8 cellular contexts compared by ENCODE assay signal in the genomic region with DNA sequence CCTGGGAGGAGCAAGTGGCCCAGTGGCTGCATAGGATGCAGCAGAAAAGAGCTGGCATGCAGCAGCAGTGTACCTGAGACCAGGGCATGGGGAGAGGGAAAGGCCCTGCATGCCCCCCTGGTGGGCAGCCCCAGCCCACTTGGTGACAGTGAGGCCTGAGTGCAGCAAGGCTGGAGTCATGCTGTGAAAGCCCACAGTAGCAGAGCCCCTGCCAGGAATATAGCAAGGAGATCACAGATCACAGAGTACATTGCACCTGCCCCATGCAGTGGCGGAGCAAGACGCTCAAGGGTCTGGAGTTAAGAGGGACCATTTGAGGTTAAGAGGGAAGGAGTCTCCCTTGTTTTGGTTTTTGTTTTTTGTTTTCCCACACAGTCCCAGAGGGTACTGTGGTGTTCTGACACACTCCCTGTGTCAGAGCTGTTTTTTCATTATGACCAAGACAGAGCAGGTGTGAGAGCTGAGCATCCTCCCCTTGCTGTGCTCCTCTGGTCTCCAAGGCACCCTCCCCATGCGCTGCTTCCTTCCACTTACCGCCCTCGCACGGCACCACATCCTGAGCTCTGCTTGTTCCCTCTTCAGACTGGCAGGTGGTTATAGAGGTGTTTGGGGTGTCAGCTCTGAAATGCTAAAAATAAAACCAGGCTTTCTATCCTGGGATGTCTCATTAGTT.
DNase-seq lines count a peak whose midpoint lies in the region; ATAC-seq, FAIRE-seq and TF ChIP-seq lines count a peak whose summit lies in the region.

No MANE protein-coding gene starts in this region.

- H3K4me3 ChIP-seq in GM12878, result peak overlapping the region; percentile 50; the same call in 1 of the 2 replicates
- H3K4me3 ChIP-seq in Caco-2 (ENCODE audit: low read depth, low read length), result no peak overlapping the region

- no peak overlapping the region for H3K9ac ChIP-seq in GM12878 (ENCODE audit: control insufficient read depth, insufficient read depth, low read length)

- H3K36me3 Mint-ChIP-seq in Caco-2 (ENCODE audit: insufficient read depth, unreplicated experiment), result no peaks in the 10 kb centered on the region

- no peak for TF ChIP-seq CTCF in GM12878 (IDR thresholded peaks at IDR 0.05 in 2 of 3, conservative IDR thresholded peaks at IDR 0.05 in 1 of 3; ENCODE audit: control insufficient read depth in 2 of 3, extremely low read depth in 1 of 3, insufficient read depth in 1 of 3, low read depth in 3 of 3, low read length in 3 of 3)
- no peak for TF ChIP-seq CTCF in Caco-2 (IDR thresholded peaks at IDR 0.05; ENCODE audit: insufficient read depth in 1 of 2, low read depth in 1 of 2, low read length in 1 of 2, severe bottlenecking in 1 of 2, unreplicated experiment in 1 of 2)

- FAIRE-seq in GM12878 (lab: Jason Lieb, UNC), result peak; percentile 75

- ATAC-seq in HG03039 (IDR thresholded peaks at IDR 0.05; ENCODE audit: unreplicated experiment), result peak; percentile 96
- peak; percentile 91 for ATAC-seq in GM12878

- H3K36me3 ChIP-seq in GM12878 (ENCODE audit: control insufficient read depth in 2 of 2, insufficient read depth in 2 of 2, low read length in 1 of 2) (no peaks in the 10 kb centered on the region), Caco-2 (ENCODE audit: control insufficient read depth, insufficient read depth, low read length) (no peaks in the 10 kb centered on the region)

- peak overlapping the region; percentile 66 for H3K4me2 ChIP-seq in GM12878 (ENCODE audit: control insufficient read depth, insufficient read depth)

- TF ChIP-seq POLR2A in GM12878 (IDR thresholded peaks at IDR 0.05; ENCODE audit: low read depth, low read length), result no peak

- TF ChIP-seq RAD21 in GM12878 (IDR thresholded peaks at IDR 0.05; ENCODE audit: insufficient read depth, low read depth, low read length), result no peak

- H3K27me3 Mint-ChIP-seq in Caco-2 (ENCODE audit: insufficient read depth, unreplicated experiment), result no peaks in the 10 kb centered on the region

- CTCF ChIA-PET in GM12878 (lab: Yijun Ruan, JAX) (interaction anchor here (0.7 to 9.2 kb wide), 8 partner anchors 9 to 178 kb away, joined by 3 to 94 read pairs (median 6); no protein-coding TSS in a partner anchor), Caco-2 (lab: Charles Lee) (interaction anchor here (4.3 kb wide), 1 partner anchor 12 kb away, joined by 18 read pairs; no protein-coding TSS in a partner anchor)

- DNase-seq in GM19238 (ENCODE audit: insufficient read length, low spot score), result peak; percentile 59
- peak; percentile 20 to 98 (median 53) for DNase-seq in T-helper 2 cell
- DNase-seq in GM12878 (ENCODE audit: low read depth, low spot score), result peak; percentile 74
- peak; percentile 52 to 55 for DNase-seq in stimulated activated CD4-positive, alpha-beta T cell treated with anti-CD3 and anti-CD28 coated beads, Interleukin-4, amount 100 ng/mL, for 4 hours
- DNase-seq in NCI-H1436 (lab: John Stamatoyannopoulos, UW), result no peak
- DNase-seq in D341Med (ENCODE audit: low spot score), result no peak
- DNase-seq in Caco-2, result no peak

- H3K9me3 Mint-ChIP-seq in Caco-2 (ENCODE audit: unreplicated experiment), result no peaks in the 10 kb centered on the region

- WGBS in GM12878 (ENCODE audit: insufficient coverage, insufficient replicate concordance, low lambda C conversion rate, missing lambda C conversion rate), result 2% methylated on average over 6 of the region's 6 CpGs

- SMC1A ChIA-PET in GM12878 (lab: Charles Lee; ENCODE audit: uncharacterized antibody, unreplicated experiment), result interaction anchor here (0.7 to 4.2 kb wide), 14 partner anchors 10 to 429 kb away, joined by 3 to 23 read pairs (median 4); a partner anchor contains a TSS

- H3K27me3 ChIP-seq in GM12878 (replicated peaks in 1 of 2; ENCODE audit: control insufficient read depth in 2 of 2, insufficient read depth in 2 of 2, low read length in 1 of 2) (no peaks in the 10 kb centered on the region), Caco-2 (replicated peaks; ENCODE audit: control insufficient read depth, insufficient read depth, low read length) (no peaks in the 10 kb centered on the region)

- BruUV-seq in GM12878 (replicated peaks; lab: Mats Ljungman, UMichigan) (no TSS peak), Caco-2 (replicated peaks; lab: Mats Ljungman, UMichigan) (no TSS peak)

- RAD21 ChIA-PET in GM12878 (lab: Charles Lee; ENCODE audit: unreplicated experiment), result interaction anchor here (0.6 to 3.1 kb wide), 12 partner anchors 11 to 197 kb away, joined by 3 to 21 read pairs (median 4); a partner anchor contains a TSS

- no peak overlapping the region for H3K27ac Mint-ChIP-seq in Caco-2 (ENCODE audit: unreplicated experiment)

- POLR2A ChIA-PET in GM12878 (lab: Charles Lee) (no interaction called here), Caco-2 (lab: Charles Lee) (no interaction called here)

- H3K4me3 Mint-ChIP-seq in Caco-2 (ENCODE audit: unreplicated experiment), result no peak overlapping the region

- H3K79me2 ChIP-seq in GM12878 (ENCODE audit: control insufficient read depth, insufficient read depth, low read length), result no peaks in the 10 kb centered on the region

- intact Hi-C loops in GM12878 (cut with micrococcal nuclease; ENCODE audit: unreplicated experiment), result loop anchor here (5.0 kb wide), 2 partner anchors 88 to 163 kb away; no protein-coding TSS in a partner anchor
- intact Hi-C loops in Caco-2 (cut with micrococcal nuclease; ENCODE audit: unreplicated experiment), result no loop called here

- in situ Hi-C loops in GM12878 (cut with MboI), result no loop called here

- peaks cover 20% of the 10 kb centered on the region for H3K4me1 ChIP-seq in GM12878 (ENCODE audit: control insufficient read depth, insufficient read depth, low read length)
- no peaks in the 10 kb centered on the region for H3K4me1 ChIP-seq in Caco-2

- H4K20me1 ChIP-seq in GM12878 (ENCODE audit: control insufficient read depth, insufficient read depth), result no peaks in the 10 kb centered on the region

- H3K4me1 Mint-ChIP-seq in Caco-2 (ENCODE audit: low read depth, unreplicated experiment), result peaks cover 5% of the 10 kb centered on the region

- no peak overlapping the region for H3K27ac ChIP-seq in GM12878 (ENCODE audit: control insufficient read depth, insufficient read depth)

- H2AFZ ChIP-seq in GM12878 (ENCODE audit: control insufficient read depth, low read depth, low read length), result peak overlapping the region; percentile 36; the same call in 1 of the 2 replicates

- TF ChIP-seq EP300 in GM12878 (IDR thresholded peaks at IDR 0.05; ENCODE audit: borderline replicate concordance in 1 of 2, control insufficient read depth in 1 of 2, low read depth in 2 of 2, low read length in 2 of 2), result peak; percentile 74 to 75; a peak in 3 of 4 replicates

- H3K9me3 ChIP-seq in GM12878 (replicated peaks; ENCODE audit: control insufficient read depth, insufficient read depth, low read length) (no peaks in the 10 kb centered on the region), Caco-2 (no peaks in the 10 kb centered on the region)

TF ChIP-seq in GM12878, 131 proteins besides CTCF, POLR2A, EP300 and RAD21 (continues in another document):
- no peak for TF ChIP-seq ESRRA (IDR thresholded peaks at IDR 0.05; ENCODE audit: low read length)
- TF ChIP-seq, protein P1, sequence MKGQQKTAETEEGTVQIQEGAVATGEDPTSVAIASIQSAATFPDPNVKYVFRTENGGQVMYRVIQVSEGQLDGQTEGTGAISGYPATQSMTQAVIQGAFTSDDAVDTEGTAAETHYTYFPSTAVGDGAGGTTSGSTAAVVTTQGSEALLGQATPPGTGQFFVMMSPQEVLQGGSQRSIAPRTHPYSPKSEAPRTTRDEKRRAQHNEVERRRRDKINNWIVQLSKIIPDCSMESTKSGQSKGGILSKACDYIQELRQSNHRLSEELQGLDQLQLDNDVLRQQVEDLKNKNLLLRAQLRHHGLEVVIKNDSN (IDR thresholded peaks at IDR 0.05; ENCODE audit: borderline replicate concordance, extremely low read length, insufficient read depth, low read depth, low read length), result no peak
- TF ChIP-seq EZH2 (IDR thresholded peaks at IDR 0.05; ENCODE audit: borderline replicate concordance, control insufficient read depth, low read depth, low read length), result no peak
- TF ChIP-seq BCL11A (IDR thresholded peaks at IDR 0.05; ENCODE audit: low read depth, low read length), result peak; percentile 50; the same call in 1 of the 2 replicates
- peak; percentile 37; the same call in 1 of the 2 replicates for TF ChIP-seq CBX5 (IDR thresholded peaks at IDR 0.05; ENCODE audit: low read depth)
- peak; percentile 96 for TF ChIP-seq TCF12 (IDR thresholded peaks at IDR 0.05; ENCODE audit: low read depth, low read length)
- no peak for TF ChIP-seq MYB (IDR thresholded peaks at IDR 0.05; ENCODE audit: borderline replicate concordance, low read depth, low read length)
- TF ChIP-seq, protein P2, sequence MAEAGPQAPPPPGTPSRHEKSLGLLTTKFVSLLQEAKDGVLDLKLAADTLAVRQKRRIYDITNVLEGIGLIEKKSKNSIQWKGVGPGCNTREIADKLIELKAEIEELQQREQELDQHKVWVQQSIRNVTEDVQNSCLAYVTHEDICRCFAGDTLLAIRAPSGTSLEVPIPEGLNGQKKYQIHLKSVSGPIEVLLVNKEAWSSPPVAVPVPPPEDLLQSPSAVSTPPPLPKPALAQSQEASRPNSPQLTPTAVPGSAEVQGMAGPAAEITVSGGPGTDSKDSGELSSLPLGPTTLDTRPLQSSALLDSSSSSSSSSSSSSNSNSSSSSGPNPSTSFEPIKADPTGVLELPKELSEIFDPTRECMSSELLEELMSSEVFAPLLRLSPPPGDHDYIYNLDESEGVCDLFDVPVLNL (IDR thresholded peaks at IDR 0.05; ENCODE audit: low read depth, low read length), result no peak
- TF ChIP-seq NFIC (IDR thresholded peaks at IDR 0.05; ENCODE audit: low read depth, low read length), result peak; percentile 78
- peak; percentile 73 for TF ChIP-seq CREM (IDR thresholded peaks at IDR 0.05; ENCODE audit: low read depth)
- peak; percentile 22 for TF ChIP-seq SP1 (IDR thresholded peaks at IDR 0.05; ENCODE audit: low read depth, low read length)
- peak; percentile 56; the same call in 1 of the 2 replicates for TF ChIP-seq JUND (IDR thresholded peaks at IDR 0.05; ENCODE audit: low read depth, low read length)

Comparison
In these comparisons a context has a peak if more than half of its experiments do, and no peak if none do; other contexts are left out.
1. DNase-seq: peak in GM19238 (single experiment), T-helper 2 cell (5 of 5), GM12878 (single experiment) and stimulated activated CD4-positive, alpha-beta T cell treated with anti-CD3 and anti-CD28 coated beads, Interleukin-4, amount 100 ng/mL, for 4 hours (2 of 2); none in NCI-H1436 (single experiment), D341Med (single experiment) and Caco-2 (0 of 2).